25 cellular contexts compared by ENCODE assay signal in genomic region chr1:17208546-17208945, GRCh38. TPM values are rescaled to one million over a fixed set of nuclear protein-coding genes. Genes with fewer than 3 reads are reported as not detected.
DNase-seq lines count a peak whose midpoint lies in the region; ATAC-seq, FAIRE-seq and TF ChIP-seq lines count a peak whose summit lies in the region.
"Had no signal": no experiment of that assay in that cellular context is flagged by ENCODE, and none has a peak within 500 bp of the region (broad histone marks: within the 10 kb centered on the region; RNA-seq: fewer than 3 reads in every experiment).

No MANE protein-coding gene starts in this region.

- H3K4me3 ChIP-seq in SK-N-MC: no peak overlapping the region
- H3K4me3 ChIP-seq: esophagus muscularis mucosa, lung, MG63, right lobe of liver, transverse colon had no signal

- TF ChIP-seq CTCF in GM10248 (IDR thresholded peaks at IDR 0.05; ENCODE audit: control extremely low read depth, extremely low read depth, low read depth, missing control alignments): no peak

- no peaks in the 10 kb centered on the region for H3K36me3 ChIP-seq in SK-N-MC (ENCODE audit: insufficient read depth, low read length)
- H3K36me3 ChIP-seq: esophagus muscularis mucosa, MG63, right lobe of liver, transverse colon had no signal

- FAIRE-seq in urothelium cell line (lab: Jason Lieb, UNC): peak; percentile 20
- FAIRE-seq: A204.1, D721Med, H54 had no signal

- peaks cover 62% of the 10 kb centered on the region for H3K27me3 Mint-ChIP-seq in activated naive CD8-positive, alpha-beta T cell treated with anti-CD3 and anti-CD28 coated beads for 36 hours
- H3K27me3 Mint-ChIP-seq in activated naive CD8-positive, alpha-beta T cell treated with anti-CD3 and anti-CD28 coated beads, Interleukin-2, amount 50 U/mL, for 24 hours: peaks cover 65% of the 10 kb centered on the region
- H3K27me3 Mint-ChIP-seq in memory B cell: peaks cover 15% of the 10 kb centered on the region

- H3K9me3 ChIP-seq in SK-N-MC (ENCODE audit: low read depth, low read length): no peaks in the 10 kb centered on the region
- H3K9me3 ChIP-seq: esophagus muscularis mucosa, MG63, right lobe of liver, transverse colon had no signal

- no peak for ATAC-seq in activated naive CD8-positive, alpha-beta T cell treated with anti-CD3 and anti-CD28 coated beads, Interleukin-2, amount 50 U/mL, for 24 hours
- no peak for ATAC-seq in memory B cell (ENCODE audit: low read depth)
- no peak for ATAC-seq in GM21786 (IDR thresholded peaks at IDR 0.05; ENCODE audit: unreplicated experiment)

- peak overlapping the region; percentile 78 for H3K27ac Mint-ChIP-seq in activated naive CD8-positive, alpha-beta T cell treated with anti-CD3 and anti-CD28 coated beads for 36 hours
- no peak overlapping the region for H3K27ac Mint-ChIP-seq in activated naive CD8-positive, alpha-beta T cell treated with anti-CD3 and anti-CD28 coated beads, Interleukin-2, amount 50 U/mL, for 24 hours
- H3K27ac Mint-ChIP-seq in memory B cell: peak overlapping the region; percentile 3

- H3K9me3 Mint-ChIP-seq in activated naive CD8-positive, alpha-beta T cell treated with anti-CD3 and anti-CD28 coated beads for 36 hours: no peaks in the 10 kb centered on the region
- H3K9me3 Mint-ChIP-seq in activated naive CD8-positive, alpha-beta T cell treated with anti-CD3 and anti-CD28 coated beads, Interleukin-2, amount 50 U/mL, for 24 hours: no peaks in the 10 kb centered on the region
- H3K9me3 Mint-ChIP-seq in memory B cell: no peaks in the 10 kb centered on the region
- H3K9me3 Mint-ChIP-seq: IgD-negative memory B cell had no signal

- peak overlapping the region; percentile 56 for H3K9ac ChIP-seq in SK-N-MC (ENCODE audit: insufficient read length)
- H3K9ac ChIP-seq: parathyroid adenoma had no signal

- H3K4me1 Mint-ChIP-seq in activated naive CD8-positive, alpha-beta T cell treated with anti-CD3 and anti-CD28 coated beads for 36 hours: peaks cover 41% of the 10 kb centered on the region
- H3K4me1 Mint-ChIP-seq in activated naive CD8-positive, alpha-beta T cell treated with anti-CD3 and anti-CD28 coated beads, Interleukin-2, amount 50 U/mL, for 24 hours: peaks cover 43% of the 10 kb centered on the region
- peaks cover 30% of the 10 kb centered on the region for H3K4me1 Mint-ChIP-seq in memory B cell

- no peak for DNase-seq in activated naive CD8-positive, alpha-beta T cell treated with anti-CD3 and anti-CD28 coated beads for 36 hours
- no peak for DNase-seq in activated naive CD8-positive, alpha-beta T cell treated with anti-CD3 and anti-CD28 coated beads, Interleukin-2, amount 50 U/mL, for 24 hours
- DNase-seq in SK-N-MC (ENCODE audit: low read depth, low spot score) (no peak), memory B cell (ENCODE audit: low spot score in 2 of 2) (no peak), urothelium cell line (ENCODE audit: low spot score) (no peak), AG20443 (ENCODE audit: low spot score) (no peak), GM10248 (ENCODE audit: extremely low spot score) (no peak)
- DNase-seq: cerebellar nuclear complex; effector CD4-positive, alpha-beta T cell; NCI-H1436; NCI-H510A treated with DMSO at 0.1 percent for 48 hours; right lobe of liver; transverse colon had no signal

- no peak overlapping the region for H3K4me3 Mint-ChIP-seq in activated naive CD8-positive, alpha-beta T cell treated with anti-CD3 and anti-CD28 coated beads for 36 hours
- H3K4me3 Mint-ChIP-seq in activated naive CD8-positive, alpha-beta T cell treated with anti-CD3 and anti-CD28 coated beads, Interleukin-2, amount 50 U/mL, for 24 hours: no peak overlapping the region
- H3K4me3 Mint-ChIP-seq in memory B cell: no peak overlapping the region

- peak overlapping the region; percentile 77 for H3K27ac ChIP-seq in SK-N-MC
- H3K27ac ChIP-seq: C4-2B, esophagus muscularis mucosa, parathyroid adenoma, right lobe of liver, transverse colon had no signal

- no peaks in the 10 kb centered on the region for H3K36me3 Mint-ChIP-seq in activated naive CD8-positive, alpha-beta T cell treated with anti-CD3 and anti-CD28 coated beads for 36 hours
- no peaks in the 10 kb centered on the region for H3K36me3 Mint-ChIP-seq in activated naive CD8-positive, alpha-beta T cell treated with anti-CD3 and anti-CD28 coated beads, Interleukin-2, amount 50 U/mL, for 24 hours (ENCODE audit: low read depth)
- H3K36me3 Mint-ChIP-seq in memory B cell: no peaks in the 10 kb centered on the region
- H3K36me3 Mint-ChIP-seq: IgD-negative memory B cell had no signal

- POLR2A ChIA-PET in GM10248 (lab: Yijun Ruan, JAX): no interaction called here

- CTCF ChIA-PET in GM10248 (lab: Yijun Ruan, JAX): no interaction called here

RNA-seq across cellular contexts. Expression of gene PADI1, which starts 3.6 kb away (rescaled TPM):
- total RNA-seq in activated naive CD8-positive, alpha-beta T cell treated with anti-CD3 and anti-CD28 coated beads for 36 hours: not detected
- total RNA-seq: activated CD8-positive, alpha-beta memory T cell treated with anti-CD3 and anti-CD28 coated beads for 36 hours; astrocyte; lung had no signal

RNA-seq across cellular contexts. Expression of gene PADI3, which starts 40.4 kb away (rescaled TPM):
- total RNA-seq in activated naive CD8-positive, alpha-beta T cell treated with anti-CD3 and anti-CD28 coated beads for 36 hours: not detected
- total RNA-seq: activated CD8-positive, alpha-beta memory T cell treated with anti-CD3 and anti-CD28 coated beads for 36 hours; esophagus muscularis mucosa; lung; right lobe of liver; transverse colon had no signal
